22 cellular contexts compared by ENCODE assay signal in genomic region chr10:103041391-103041790, GRCh38.
A peak's percentile ranks its signal among the peaks of the same experiment; 100 is the strongest.
DNase-seq lines count a peak whose midpoint lies in the region; ATAC-seq, FAIRE-seq and TF ChIP-seq lines count a peak whose summit lies in the region.
"Had no signal": no experiment of that assay in that cellular context is flagged by ENCODE, and none has a peak within 500 bp of the region (broad histone marks: within the 10 kb centered on the region; RNA-seq: fewer than 3 reads in every experiment).

No MANE protein-coding gene starts in this region.

- peaks cover 34 to 36% of the 10 kb centered on the region in 2 experiments for H3K4me1 Mint-ChIP-seq in H9

- no peak overlapping the region for H3K4me3 ChIP-seq in ascending aorta
- no peak overlapping the region for H3K4me3 ChIP-seq in ovary
- H3K4me3 ChIP-seq in pancreas = no peak overlapping the region
- H3K4me3 ChIP-seq in Karpas-422 (ENCODE audit: low read length) = no peak overlapping the region
- no peak overlapping the region for H3K4me3 ChIP-seq in Peyer's patch
- H3K4me3 ChIP-seq: GM12878, SK-N-MC had no signal

- H3K36me3 Mint-ChIP-seq in H9 (ENCODE audit: insufficient read depth in 1 of 3, low read depth in 3 of 3) = no peaks in the 10 kb centered on the region
- H3K36me3 Mint-ChIP-seq: CD4-positive, alpha-beta memory T cell had no signal

- no peaks in the 10 kb centered on the region for H3K27me3 ChIP-seq in H9 (ENCODE audit: insufficient read depth, low read length)
- no peaks in the 10 kb centered on the region for H3K27me3 ChIP-seq in ascending aorta
- no peaks in the 10 kb centered on the region for H3K27me3 ChIP-seq in ovary
- H3K27me3 ChIP-seq in pancreas = no peaks in the 10 kb centered on the region
- no peaks in the 10 kb centered on the region; the same call in 1 of the 2 replicates for H3K27me3 ChIP-seq in Karpas-422 (ENCODE audit: low read length)
- no peaks in the 10 kb centered on the region for H3K27me3 ChIP-seq in Peyer's patch

- H3K4me3 Mint-ChIP-seq in H9 = no peak overlapping the region
- H3K4me3 Mint-ChIP-seq: CD4-positive, alpha-beta memory T cell had no signal

- H3K56ac ChIP-seq in H9 (ENCODE audit: insufficient read length, low read depth, low read length) = no peak overlapping the region

- H3K36me3 ChIP-seq in ascending aorta (no peaks in the 10 kb centered on the region), ovary (no peaks in the 10 kb centered on the region), pancreas (no peaks in the 10 kb centered on the region), Karpas-422 (ENCODE audit: insufficient read depth, low read length) (no peaks in the 10 kb centered on the region), Peyer's patch (no peaks in the 10 kb centered on the region)

- no peak for FAIRE-seq in pancreas (lab: Jason Lieb, UNC)
- FAIRE-seq: GM12878, GM19239 had no signal

- H4K8ac ChIP-seq in H9 (replicated peaks; ENCODE audit: insufficient read length, low read depth, low read length) = no peak overlapping the region

- no peak overlapping the region for H2BK5ac ChIP-seq in H9 (ENCODE audit: insufficient read length, low read length)

- H3K23ac ChIP-seq in H9 (ENCODE audit: insufficient read length, low read depth, low read length) = no peak overlapping the region

- no peak overlapping the region for H3K14ac ChIP-seq in H9 (ENCODE audit: insufficient read depth, low read length)

- no peaks in the 10 kb centered on the region for H3K9me3 ChIP-seq in H9 (ENCODE audit: control insufficient read depth, low read depth, low read length)
- H3K9me3 ChIP-seq in ascending aorta = no peaks in the 10 kb centered on the region
- no peaks in the 10 kb centered on the region for H3K9me3 ChIP-seq in ovary
- H3K9me3 ChIP-seq in pancreas = no peaks in the 10 kb centered on the region
- no peaks in the 10 kb centered on the region for H3K9me3 ChIP-seq in Karpas-422 (ENCODE audit: low read length)
- H3K9me3 ChIP-seq in Peyer's patch = no peaks in the 10 kb centered on the region

- H3K4me1 ChIP-seq in H9 (ENCODE audit: insufficient read depth, low read length) (peaks cover 9% of the 10 kb centered on the region), ascending aorta (peaks cover 6 to 54% of the 10 kb centered on the region in 2 donors), ovary (ENCODE audit: insufficient read depth) (peaks cover 16% of the 10 kb centered on the region), pancreas (no peaks in the 10 kb centered on the region), Karpas-422 (ENCODE audit: low read length) (peaks cover 2% of the 10 kb centered on the region; the same call in 1 of the 2 replicates), Peyer's patch (no peaks in the 10 kb centered on the region)

- H2AFZ ChIP-seq in H9 (ENCODE audit: low read length) (no peak overlapping the region), Karpas-422 (ENCODE audit: low read length) (no peak overlapping the region)

- H2BK120ac ChIP-seq in H9 (ENCODE audit: low read depth, low read length, poor library complexity, severe bottlenecking) = no peak overlapping the region

- H3K9ac ChIP-seq in H9 (ENCODE audit: extremely low read depth, insufficient read length, low read length) (no peak overlapping the region), Karpas-422 (ENCODE audit: low read length) (no peak overlapping the region)
- H3K9ac ChIP-seq: KMS-11 had no signal

- H4K5ac ChIP-seq in H9 (ENCODE audit: insufficient read length, low read depth, low read length) = no peak overlapping the region

- H4K91ac ChIP-seq in H9 (ENCODE audit: insufficient read length, low read depth, low read length) = no peak overlapping the region

- no peaks in the 10 kb centered on the region for H3K23me2 ChIP-seq in H9 (ENCODE audit: insufficient read length, low read depth, low read length, poor library complexity, severe bottlenecking)

- no CpG with 5 or more reads among the region's 6 CpGs for WGBS in H9 (ENCODE audit: extremely low coverage, insufficient read length, low lambda C conversion rate)
- 60 to 79% (median 68%) methylated on average over 6 of the region's 6 CpGs for WGBS in ovary, 3 donors
- 91 to 92% methylated on average over 6 of the region's 6 CpGs for WGBS in pancreas, 2 donors

- H2BK20ac ChIP-seq in H9 (ENCODE audit: low read depth, low read length, poor library complexity, severe bottlenecking) = no peak overlapping the region

- TF ChIP-seq CTCF in H9 (conservative IDR thresholded peaks at IDR 0.05) (no peak), ascending aorta (IDR thresholded peaks at IDR 0.05) (no peak), ovary (IDR thresholded peaks at IDR 0.05) (no peak), pancreas (IDR thresholded peaks at IDR 0.05) (no peak), Peyer's patch (IDR thresholded peaks at IDR 0.05) (no peak)

- no peak for TF ChIP-seq EP300 in ovary (IDR thresholded peaks at IDR 0.05)

- H3K79me2 ChIP-seq in H9 (ENCODE audit: insufficient read depth, low read length) (no peaks in the 10 kb centered on the region), Karpas-422 (ENCODE audit: low read length) (no peaks in the 10 kb centered on the region)

- no peak overlapping the region for H3T11ph ChIP-seq in H9 (ENCODE audit: low read length)

- no peak overlapping the region for H3K27ac ChIP-seq in H9 (ENCODE audit: insufficient read length, low read depth, low read length)
- peak overlapping the region; percentile 49 to 57 for H3K27ac ChIP-seq in ascending aorta
- no peak overlapping the region for H3K27ac ChIP-seq in ovary
- H3K27ac ChIP-seq in pancreas = no peak overlapping the region
- H3K27ac ChIP-seq in Karpas-422 (ENCODE audit: low read length) = no peak overlapping the region
- no peak overlapping the region for H3K27ac ChIP-seq in Peyer's patch
- H3K27ac ChIP-seq: KMS-11, SK-N-MC had no signal

- no peak overlapping the region for H3K18ac ChIP-seq in H9 (ENCODE audit: insufficient read length, low read depth, low read length)

- TF ChIP-seq POLR2A in ovary (IDR thresholded peaks at IDR 0.05) (no peak), Peyer's patch (IDR thresholded peaks at IDR 0.05) (no peak)

- no peak overlapping the region for H2BK15ac ChIP-seq in H9 (ENCODE audit: low read depth, low read length)

- no peak overlapping the region for H2AK5ac ChIP-seq in H9 (ENCODE audit: insufficient read length, low read length)

- H3K9me3 Mint-ChIP-seq in H9 = no peaks in the 10 kb centered on the region
- H3K9me3 Mint-ChIP-seq: CD4-positive, alpha-beta memory T cell had no signal

- DNase-seq in H9 (no peak), ascending aorta (ENCODE audit: low spot score in 2 of 2) (no peak), myocyte (ENCODE audit: low read depth) (peak; percentile 61), ovary (no peak), pancreas (no peak), Karpas-422 (no peak), Peyer's patch (no peak)
- DNase-seq: CD4-positive, alpha-beta memory T cell; COR-L47; GDM1; H7; NCI-H1092; NCI-H1417 treated with DMSO at 0.1 percent for 48 hours; NCI-H2081 treated with DMSO at 0.1 percent for 48 hours; NCI-H2171; NCI-H226; NCI-H69 had no signal

- peaks cover 2% of the 10 kb centered on the region; the same call in 1 of the 2 replicates for H3K27me3 Mint-ChIP-seq in H9 (ENCODE audit: low read depth)
- H3K27me3 Mint-ChIP-seq: CD4-positive, alpha-beta memory T cell had no signal

- no peaks in the 10 kb centered on the region for H4K20me1 ChIP-seq in H9 (ENCODE audit: control insufficient read depth, insufficient read depth, insufficient read length)
- 0 out of 2 replicates have a peak, but pooled peaks cover 3% of the 10 kb centered on the region for H4K20me1 ChIP-seq in Karpas-422 (ENCODE audit: insufficient read depth, low read depth, low read length)

- no peaks in the 10 kb centered on the region for H3K9me2 ChIP-seq in Karpas-422 (replicated peaks; ENCODE audit: insufficient read depth, low read length)

- intact Hi-C loops in ascending aorta (cut with DNase I) (no loop called here), ovary (cut with DNase I) (loop anchor here in 1 of 4 donors (10.0 kb wide), 1 partner anchor 67 kb away; no protein-coding TSS in a partner anchor), pancreas (cut with DNase I) (no loop called here)

- H3K4ac ChIP-seq in H9 (ENCODE audit: low read depth, low read length) = no peak overlapping the region

- no peaks in the 10 kb centered on the region for H3K79me1 ChIP-seq in H9 (ENCODE audit: insufficient read depth, low read depth, low read length, poor library complexity, severe bottlenecking)

- H2BK12ac ChIP-seq in H9 (ENCODE audit: insufficient read length, low read depth, low read length) = no peak overlapping the region

- H3K4me2 ChIP-seq in H9 (ENCODE audit: insufficient read depth, insufficient read length, low read length) (no peak overlapping the region), Karpas-422 (ENCODE audit: low read depth, low read length, poor library complexity, severe bottlenecking) (no peak overlapping the region)
- H3K4me2 ChIP-seq: KMS-11 had no signal

- no peak for ATAC-seq in pancreas
- ATAC-seq: GM12878, Panc1 had no signal

- peak overlapping the region in 2 of 3 experiments; percentile 56 to 76; a peak in 2 of 7 replicates for H3K27ac Mint-ChIP-seq in H9
- H3K27ac Mint-ChIP-seq: CD4-positive, alpha-beta memory T cell had no signal

Comparison
In these comparisons a context has a peak if more than half of its experiments do, and no peak if none do; other contexts are left out.
1. H3K27ac ChIP-seq: peak in ascending aorta (2 of 2); none in H9 (single experiment), ovary (0 of 2), pancreas (0 of 4), Karpas-422 (single experiment) and Peyer's patch (0 of 4).